8 cellular contexts compared by ENCODE assay signal in genomic region chr13:95300625-95301134, GRCh38. TPM values are rescaled to one million over a fixed set of nuclear protein-coding genes. Genes with fewer than 3 reads are reported as not detected.
DNase-seq lines count a peak whose midpoint lies in the region; ATAC-seq lines count a peak whose summit lies in the region.

No MANE protein-coding gene starts in this region.

- ATAC-seq in GM18511 (IDR thresholded peaks at IDR 0.05; ENCODE audit: unreplicated experiment) (peak; percentile 53), HG02981 (IDR thresholded peaks at IDR 0.05; ENCODE audit: unreplicated experiment) (peak; percentile 37), esophagus mucosa (peak; percentile 49)
- peak; percentile 69 for ATAC-seq in stimulated activated naive CD8-positive, alpha-beta T cell treated with anti-CD3 and anti-CD28 coated beads, Interleukin-15, amount 100 ng/mL, for 72 hours

- DNase-seq in ACHN (peak; percentile 79), NCI-H524 treated with DMSO at 0.1 percent for 48 hours (lab: John Stamatoyannopoulos, UW) (peak; percentile 11), activated T-cell treated with anti-CD3 and anti-CD28 coated beads for 1 hour (ENCODE audit: low read depth) (peak; percentile 14), myocyte (ENCODE audit: low read depth) (peak; percentile 72)
- peak; percentile 41 to 43 for DNase-seq in stimulated activated naive CD8-positive, alpha-beta T cell treated with anti-CD3 and anti-CD28 coated beads, Interleukin-15, amount 100 ng/mL, for 72 hours

- peak overlapping the region; percentile 89 to 94 for H3K4me3 Mint-ChIP-seq in stimulated activated naive CD8-positive, alpha-beta T cell treated with anti-CD3 and anti-CD28 coated beads, Interleukin-15, amount 100 ng/mL, for 72 hours

- H3K27ac Mint-ChIP-seq in stimulated activated naive CD8-positive, alpha-beta T cell treated with anti-CD3 and anti-CD28 coated beads, Interleukin-15, amount 100 ng/mL, for 72 hours: peak overlapping the region; percentile 90 to 97

- peaks cover 46% of the 10 kb centered on the region for H3K4me1 Mint-ChIP-seq in stimulated activated naive CD8-positive, alpha-beta T cell treated with anti-CD3 and anti-CD28 coated beads, Interleukin-15, amount 100 ng/mL, for 72 hours

- H3K27me3 Mint-ChIP-seq in stimulated activated naive CD8-positive, alpha-beta T cell treated with anti-CD3 and anti-CD28 coated beads, Interleukin-15, amount 100 ng/mL, for 72 hours: no peaks in the 10 kb centered on the region

- in situ Hi-C loops in ACHN (cut with HindIII; ENCODE audit: low pct_ligation_motif_present, low pct_unique_long_range_greater_than_20kb, low sequenced_read_pairs): no loop called here

- H3K9me3 Mint-ChIP-seq in stimulated activated naive CD8-positive, alpha-beta T cell treated with anti-CD3 and anti-CD28 coated beads, Interleukin-15, amount 100 ng/mL, for 72 hours: no peaks in the 10 kb centered on the region

RNA-seq across cellular contexts. Expression of gene ABCC4, which starts 0.6 kb away (rescaled TPM):
- total RNA-seq in esophagus mucosa (4.4 TPM), myocyte (12.6 and 17.7 TPM in 2 replicates)
- polyA plus RNA-seq in myocyte (2012): 4.0 TPM

Comparison
In these comparisons a context has a peak if more than half of its experiments do, and no peak if none do; other contexts are left out.
1. Peak in every context shown above with its lines: DNase-seq and ATAC-seq.
2. DNase-seq: peak in every context shown above with its lines; median percentile 79 in ACHN; 72 in myocyte; 42 in stimulated activated naive CD8-positive, alpha-beta T cell treated with anti-CD3 and anti-CD28 coated beads, Interleukin-15, amount 100 ng/mL, for 72 hours; 14 in activated T-cell treated with anti-CD3 and anti-CD28 coated beads for 1 hour; 11 in NCI-H524 treated with DMSO at 0.1 percent for 48 hours.